Comparison of ENCODE assay signal across 17 cellular contexts in genomic region chr1:48687271-48688045, GRCh38.
A peak's percentile ranks its signal among the peaks of the same experiment; 100 is the strongest.
DNase-seq lines count a peak whose midpoint lies in the region; ATAC-seq, FAIRE-seq and TF ChIP-seq lines count a peak whose summit lies in the region.
"Had no signal": no experiment of that assay in that cellular context is flagged by ENCODE, and none has a peak within 500 bp of the region (broad histone marks: within the 10 kb centered on the region; RNA-seq: fewer than 3 reads in every experiment).

No MANE protein-coding gene starts in this region.

- H3K9me3 ChIP-seq in BLaER1 treated with 17β-estradiol and CSF1 and Interleukin-3, amounts not matched to agents 10 nM and 100 nM (replicated peaks in 1 of 11), result no peaks in the 10 kb centered on the region
- H3K9me3 ChIP-seq in mesenchymal stem cell (ENCODE audit: control insufficient read depth, low read length) (no peaks in the 10 kb centered on the region), lower lobe of right lung (no peaks in the 10 kb centered on the region)
- H3K9me3 ChIP-seq: ascending aorta, tibial nerve had no signal

- ATAC-seq in GM23338 (peak; percentile 66), lower lobe of right lung (no peak)
- ATAC-seq: activated CD8-positive, alpha-beta memory T cell treated with anti-CD3 and anti-CD28 coated beads, Interleukin-2, amount 10 ng/mL, durations not matched to agents 7 days and 5 days had no signal

- no peak for FAIRE-seq in bronchial epithelial cell (lab: Jason Lieb, UNC)

- H3K27me3 Mint-ChIP-seq in GM23338 (ENCODE audit: insufficient read depth, low read depth, poor library complexity), result no peaks in the 10 kb centered on the region
- H3K27me3 Mint-ChIP-seq: activated CD8-positive, alpha-beta memory T cell treated with anti-CD3 and anti-CD28 coated beads, Interleukin-2, amount 10 ng/mL, durations not matched to agents 7 days and 5 days; activated naive CD4-positive, alpha-beta T cell treated with anti-CD3 and anti-CD28 coated beads, Interleukin-2, amount 10 ng/mL, durations not matched to agents 7 days and 5 days had no signal

- H2BK5ac ChIP-seq in mesenchymal stem cell (ENCODE audit: low read depth, low read length, poor library complexity, severe bottlenecking), result peak overlapping the region; percentile 81

- H2AFZ ChIP-seq in GM23338 (no peak overlapping the region), mesenchymal stem cell (ENCODE audit: low read depth, low read length) (no peak overlapping the region)

- no peaks in the 10 kb centered on the region for H3K36me3 ChIP-seq in BLaER1 treated with 17β-estradiol and CSF1 and Interleukin-3, amounts not matched to agents 10 nM and 100 nM
- H3K36me3 ChIP-seq in GM23338 (ENCODE audit: insufficient read depth), result no peaks in the 10 kb centered on the region
- H3K36me3 ChIP-seq in bronchial epithelial cell (ENCODE audit: control insufficient read depth, insufficient read depth, low read length), result no peaks in the 10 kb centered on the region
- no peaks in the 10 kb centered on the region for H3K36me3 ChIP-seq in mesenchymal stem cell (ENCODE audit: control insufficient read depth in 1 of 2, insufficient read depth in 2 of 2, low read depth in 1 of 2, low read length in 2 of 2)
- no peaks in the 10 kb centered on the region for H3K36me3 ChIP-seq in lower lobe of right lung
- H3K36me3 ChIP-seq: ascending aorta, tibial nerve had no signal

- no peak overlapping the region for H2BK120ac ChIP-seq in mesenchymal stem cell (ENCODE audit: low read depth, low read length)

- DNase-seq in GM23338 (ENCODE audit: low spot score) (no peak), bronchial epithelial cell (ENCODE audit: low read depth) (peak; percentile 36), mesenchymal stem cell (no peak), AML-193 (lab: John Stamatoyannopoulos, UW) (no peak), CD1c-positive myeloid dendritic cell (ENCODE audit: extremely low spot score) (no peak), lower lobe of right lung (no peak)
- DNase-seq: activated CD4-positive, alpha-beta T cell treated with anti-CD3 and anti-CD28 coated beads, Interleukin-2, amount 10 ng/mL, durations not matched to agents 7 days and 5 days; activated CD8-positive, alpha-beta memory T cell treated with anti-CD3 and anti-CD28 coated beads, Interleukin-2, amount 10 ng/mL, durations not matched to agents 7 days and 5 days; activated naive CD4-positive, alpha-beta T cell treated with anti-CD3 and anti-CD28 coated beads, Interleukin-2, amount 10 ng/mL, durations not matched to agents 7 days and 5 days; NCI-H1092; SHP77 treated with DMSO at 0.1 percent for 48 hours; stimulated activated naive CD8-positive, alpha-beta T cell treated with anti-CD3 and anti-CD28 coated beads, Interleukin-15, amount 100 ng/mL, for 72 hours had no signal

- no peak overlapping the region for H2BK12ac ChIP-seq in mesenchymal stem cell (ENCODE audit: low read length in 2 of 2)

- no peaks in the 10 kb centered on the region for H3K27me3 ChIP-seq in BLaER1 treated with 17β-estradiol and CSF1 and Interleukin-3, amounts not matched to agents 10 nM and 100 nM
- no peaks in the 10 kb centered on the region for H3K27me3 ChIP-seq in GM23338 (ENCODE audit: insufficient read depth)
- peaks cover 2% of the 10 kb centered on the region for H3K27me3 ChIP-seq in bronchial epithelial cell (ENCODE audit: control insufficient read depth, insufficient read depth, low read length)
- H3K27me3 ChIP-seq in mesenchymal stem cell (ENCODE audit: control insufficient read depth in 1 of 2, insufficient read depth in 1 of 2, low read length in 2 of 2), result peaks cover 0 to 20% of the 10 kb centered on the region in 2 experiments
- no peaks in the 10 kb centered on the region for H3K27me3 ChIP-seq in lower lobe of right lung (ENCODE audit: low read depth)
- H3K27me3 ChIP-seq: ascending aorta, dorsolateral prefrontal cortex, tibial nerve had no signal

- H3K9me2 ChIP-seq in GM23338 (ENCODE audit: insufficient read depth), result no peaks in the 10 kb centered on the region

- no peak for TF ChIP-seq CTCF in GM23338 (conservative IDR thresholded peaks at IDR 0.05; ENCODE audit: low read depth in 2 of 2)
- TF ChIP-seq CTCF in bronchial epithelial cell (IDR thresholded peaks at IDR 0.05; ENCODE audit: insufficient read depth, low read length, severe bottlenecking), result no peak
- TF ChIP-seq CTCF in lower lobe of right lung (IDR thresholded peaks at IDR 0.05), result no peak

- no peak overlapping the region for H4K91ac ChIP-seq in mesenchymal stem cell (ENCODE audit: low read length)

- H4K20me1 ChIP-seq in BLaER1 treated with 17β-estradiol and CSF1 and Interleukin-3, amounts not matched to agents 10 nM and 100 nM, result no peaks in the 10 kb centered on the region
- no peaks in the 10 kb centered on the region for H4K20me1 ChIP-seq in GM23338 (replicated peaks; ENCODE audit: insufficient read depth)

- H3K79me2 ChIP-seq in GM23338 (replicated peaks; ENCODE audit: insufficient read depth), result no peaks in the 10 kb centered on the region

- H3F3A ChIP-seq in GM23338 (replicated peaks; ENCODE audit: low read depth), result no peaks in the 10 kb centered on the region

- WGBS in mesenchymal stem cell, result 78% methylated on average over 10 of the region's 13 CpGs

- no peaks in the 10 kb centered on the region; the same call in 2 of the 3 replicates for H3K36me3 Mint-ChIP-seq in GM23338 (ENCODE audit: low read depth)
- H3K36me3 Mint-ChIP-seq: activated CD8-positive, alpha-beta memory T cell treated with anti-CD3 and anti-CD28 coated beads, Interleukin-2, amount 10 ng/mL, durations not matched to agents 7 days and 5 days; activated naive CD4-positive, alpha-beta T cell treated with anti-CD3 and anti-CD28 coated beads, Interleukin-2, amount 10 ng/mL, durations not matched to agents 7 days and 5 days had no signal

- H3K9ac ChIP-seq in BLaER1 treated with 17β-estradiol and CSF1 and Interleukin-3, amounts not matched to agents 10 nM and 100 nM, result 0 out of 22 replicates have a peak overlapping the region, but pooled peaks of 1 of the 11 experiments have one; percentile 9
- H3K9ac ChIP-seq in mesenchymal stem cell (ENCODE audit: low read length), result no peak overlapping the region

- peaks cover 0 to 40% (median 21%) of the 10 kb centered on the region in 10 experiments; a peak in 17 of 20 replicates for H3K4me1 ChIP-seq in BLaER1 treated with 17β-estradiol and CSF1 and Interleukin-3, amounts not matched to agents 10 nM and 100 nM
- H3K4me1 ChIP-seq in GM23338 (ENCODE audit: insufficient read depth) (no peaks in the 10 kb centered on the region; the same call in 1 of the 2 replicates), mesenchymal stem cell (ENCODE audit: control insufficient read depth, insufficient read depth, low read depth, low read length) (peaks cover 23% of the 10 kb centered on the region), lower lobe of right lung (no peaks in the 10 kb centered on the region)

- H3K9me3 Mint-ChIP-seq in GM23338, result no peaks in the 10 kb centered on the region; the same call in 1 of the 3 replicates
- H3K9me3 Mint-ChIP-seq: activated CD4-positive, alpha-beta T cell treated with anti-CD3 and anti-CD28 coated beads, Interleukin-2, amount 10 ng/mL, durations not matched to agents 7 days and 5 days; activated naive CD4-positive, alpha-beta T cell treated with anti-CD3 and anti-CD28 coated beads, Interleukin-2, amount 10 ng/mL, durations not matched to agents 7 days and 5 days; central memory CD8-positive, alpha-beta T cell; stimulated activated naive CD8-positive, alpha-beta T cell treated with anti-CD3 and anti-CD28 coated beads, Interleukin-15, amount 100 ng/mL, for 72 hours had no signal

- no peak overlapping the region for H3K18ac ChIP-seq in mesenchymal stem cell (ENCODE audit: low read depth in 1 of 2, low read length in 2 of 2)

- H3K4me3 ChIP-seq in BLaER1 treated with 17β-estradiol and CSF1 and Interleukin-3, amounts not matched to agents 10 nM and 100 nM, result no peak overlapping the region
- no peak overlapping the region for H3K4me3 ChIP-seq in GM23338
- no peak overlapping the region for H3K4me3 ChIP-seq in bronchial epithelial cell (ENCODE audit: low read depth, low read length)
- H3K4me3 ChIP-seq in mesenchymal stem cell (ENCODE audit: insufficient read depth in 1 of 2, low read depth in 1 of 2, low read length in 2 of 2), result no peak overlapping the region
- no peak overlapping the region for H3K4me3 ChIP-seq in lower lobe of right lung
- H3K4me3 ChIP-seq: ascending aorta, dorsolateral prefrontal cortex, tibial nerve had no signal

- H2AK5ac ChIP-seq in mesenchymal stem cell (ENCODE audit: low read length, severe bottlenecking), result no peak overlapping the region

- no peak overlapping the region for H4K8ac ChIP-seq in mesenchymal stem cell (ENCODE audit: low read length)

- H3K4me3 Mint-ChIP-seq in GM23338, result no peak overlapping the region
- H3K4me3 Mint-ChIP-seq: activated CD4-positive, alpha-beta T cell treated with anti-CD3 and anti-CD28 coated beads, Interleukin-2, amount 10 ng/mL, durations not matched to agents 7 days and 5 days; activated CD8-positive, alpha-beta memory T cell treated with anti-CD3 and anti-CD28 coated beads, Interleukin-2, amount 10 ng/mL, durations not matched to agents 7 days and 5 days; activated naive CD4-positive, alpha-beta T cell treated with anti-CD3 and anti-CD28 coated beads, Interleukin-2, amount 10 ng/mL, durations not matched to agents 7 days and 5 days; central memory CD8-positive, alpha-beta T cell; stimulated activated naive CD8-positive, alpha-beta T cell treated with anti-CD3 and anti-CD28 coated beads, Interleukin-15, amount 100 ng/mL, for 72 hours had no signal

- H3K27ac ChIP-seq in BLaER1 treated with 17β-estradiol and CSF1 and Interleukin-3, amounts not matched to agents 10 nM and 100 nM, result peak overlapping the region in 4 of 11 experiments; percentile 2 to 38 (median 22); a peak in 4 of 22 replicates
- H3K27ac ChIP-seq in GM23338 (ENCODE audit: low read depth) (no peak overlapping the region), mesenchymal stem cell (ENCODE audit: low read length, poor library complexity, severe bottlenecking) (peak overlapping the region; percentile 86), lower lobe of right lung (no peak overlapping the region)
- H3K27ac ChIP-seq: ascending aorta, tibial nerve had no signal

- no peak overlapping the region for H3K14ac ChIP-seq in mesenchymal stem cell (ENCODE audit: low read length in 2 of 2)

- no peak overlapping the region for H3K27ac Mint-ChIP-seq in GM23338
- H3K27ac Mint-ChIP-seq: activated CD4-positive, alpha-beta T cell treated with anti-CD3 and anti-CD28 coated beads, Interleukin-2, amount 10 ng/mL, durations not matched to agents 7 days and 5 days; activated CD8-positive, alpha-beta memory T cell treated with anti-CD3 and anti-CD28 coated beads, Interleukin-2, amount 10 ng/mL, durations not matched to agents 7 days and 5 days; activated naive CD4-positive, alpha-beta T cell treated with anti-CD3 and anti-CD28 coated beads, Interleukin-2, amount 10 ng/mL, durations not matched to agents 7 days and 5 days had no signal

- no peak overlapping the region for H3K4ac ChIP-seq in mesenchymal stem cell (ENCODE audit: low read depth in 1 of 2, low read length in 2 of 2)

- H3K23ac ChIP-seq in mesenchymal stem cell (ENCODE audit: low read length in 2 of 2), result no peak overlapping the region

- H3K4me2 ChIP-seq in BLaER1 treated with 17β-estradiol and CSF1 and Interleukin-3, amounts not matched to agents 10 nM and 100 nM, result peak overlapping the region in 8 of 11 experiments; percentile 29 to 64 (median 50); a peak in 14 of 22 replicates
- no peak overlapping the region for H3K4me2 ChIP-seq in GM23338
- peak overlapping the region; percentile 44 for H3K4me2 ChIP-seq in mesenchymal stem cell (ENCODE audit: low read length, poor library complexity, severe bottlenecking)

- intact Hi-C loops in lower lobe of right lung (cut with DNase I), result no loop called here

- H3K79me1 ChIP-seq in mesenchymal stem cell (replicated peaks; ENCODE audit: low read length, poor library complexity, severe bottlenecking), result no peaks in the 10 kb centered on the region

- no peak overlapping the region for H2BK15ac ChIP-seq in mesenchymal stem cell (ENCODE audit: low read depth, poor library complexity, severe bottlenecking)

- peaks cover 11% of the 10 kb centered on the region for H3K4me1 Mint-ChIP-seq in GM23338
- H3K4me1 Mint-ChIP-seq: activated CD4-positive, alpha-beta T cell treated with anti-CD3 and anti-CD28 coated beads, Interleukin-2, amount 10 ng/mL, durations not matched to agents 7 days and 5 days; activated CD8-positive, alpha-beta memory T cell treated with anti-CD3 and anti-CD28 coated beads, Interleukin-2, amount 10 ng/mL, durations not matched to agents 7 days and 5 days; activated naive CD4-positive, alpha-beta T cell treated with anti-CD3 and anti-CD28 coated beads, Interleukin-2, amount 10 ng/mL, durations not matched to agents 7 days and 5 days; central memory CD8-positive, alpha-beta T cell; stimulated activated naive CD8-positive, alpha-beta T cell treated with anti-CD3 and anti-CD28 coated beads, Interleukin-15, amount 100 ng/mL, for 72 hours had no signal
